ENCODE assay signal across 25 cellular contexts in genomic region chr13:70390064-70390463, GRCh38.
DNase-seq lines count a peak whose midpoint lies in the region; ATAC-seq and TF ChIP-seq lines count a peak whose summit lies in the region.
"Had no signal": no experiment of that assay in that cellular context is flagged by ENCODE, and none has a peak within 500 bp of the region (broad histone marks: within the 10 kb centered on the region; RNA-seq: fewer than 3 reads in every experiment).

No MANE protein-coding gene starts in this region.

- H3K27ac ChIP-seq in C4-2B (peak overlapping the region; percentile 32; the same call in 1 of the 2 replicates), VCaP (peak overlapping the region; percentile 73)
- H3K27ac ChIP-seq: BLaER1 treated with 17β-estradiol and CSF1 and Interleukin-3, amounts not matched to agents 10 nM and 100 nM had no signal

- no peaks in the 10 kb centered on the region for H3K27me3 Mint-ChIP-seq in neural crest cell (ENCODE audit: low read depth)
- no peaks in the 10 kb centered on the region for H3K27me3 Mint-ChIP-seq in stimulated activated memory B cell treated with anti-CD40 and anti-IgM and Interleukin-4, amounts not matched to agents 10 μg/mL and 1 μg/mL and 100 μg/mL, for 72 hours
- H3K27me3 Mint-ChIP-seq: B cell; CD4-positive, alpha-beta memory T cell; CD4-positive, CD25-positive, alpha-beta regulatory T cell; CD8-positive, alpha-beta memory T cell had no signal

- DNase-seq in NCI-H526 treated with DMSO at 0.1 percent for 48 hours (lab: John Stamatoyannopoulos, UW) (peak; percentile 51), NCI-H526 (lab: John Stamatoyannopoulos, UW) (no peak), neural crest cell (ENCODE audit: low read depth, low spot score) (no peak), amniotic stem cell (lab: John Stamatoyannopoulos, UW) (no peak)
- DNase-seq: 8988T; AML-193; CD4-positive, alpha-beta memory T cell; CD4-positive, CD25-positive, alpha-beta regulatory T cell; CD8-positive, alpha-beta memory T cell; COR-L47; DMS 273 treated with DMSO at 0.1 percent for 48 hours; DMS153; DMS53; DMS79; DND-41; EL; GDM1 had no signal

- no peaks in the 10 kb centered on the region for H3K9me3 Mint-ChIP-seq in neural crest cell
- peaks cover 2% of the 10 kb centered on the region for H3K9me3 Mint-ChIP-seq in stimulated activated memory B cell treated with anti-CD40 and anti-IgM and Interleukin-4, amounts not matched to agents 10 μg/mL and 1 μg/mL and 100 μg/mL, for 72 hours

- no peak for ATAC-seq in stimulated activated memory B cell treated with anti-CD40 and anti-IgM and Interleukin-4, amounts not matched to agents 10 μg/mL and 1 μg/mL and 100 μg/mL, for 72 hours
- no peak for ATAC-seq in GM21529 (IDR thresholded peaks at IDR 0.05; ENCODE audit: unreplicated experiment)
- ATAC-seq: GM12878 had no signal

- H3K4me3 Mint-ChIP-seq in neural crest cell = no peak overlapping the region
- no peak overlapping the region for H3K4me3 Mint-ChIP-seq in stimulated activated memory B cell treated with anti-CD40 and anti-IgM and Interleukin-4, amounts not matched to agents 10 μg/mL and 1 μg/mL and 100 μg/mL, for 72 hours
- H3K4me3 Mint-ChIP-seq: B cell; CD14-positive monocyte; CD4-positive, alpha-beta memory T cell; CD4-positive, CD25-positive, alpha-beta regulatory T cell; CD8-positive, alpha-beta memory T cell had no signal

- H3K4me1 Mint-ChIP-seq in neural crest cell = no peaks in the 10 kb centered on the region
- H3K4me1 Mint-ChIP-seq in stimulated activated memory B cell treated with anti-CD40 and anti-IgM and Interleukin-4, amounts not matched to agents 10 μg/mL and 1 μg/mL and 100 μg/mL, for 72 hours = no peaks in the 10 kb centered on the region
- H3K4me1 Mint-ChIP-seq: B cell; CD14-positive monocyte; CD4-positive, alpha-beta memory T cell; CD4-positive, CD25-positive, alpha-beta regulatory T cell; CD8-positive, alpha-beta memory T cell had no signal

- H3K27ac Mint-ChIP-seq in neural crest cell (ENCODE audit: unreplicated experiment) = peak overlapping the region; percentile 43
- H3K27ac Mint-ChIP-seq in stimulated activated memory B cell treated with anti-CD40 and anti-IgM and Interleukin-4, amounts not matched to agents 10 μg/mL and 1 μg/mL and 100 μg/mL, for 72 hours = no peak overlapping the region
- H3K27ac Mint-ChIP-seq: B cell; CD14-positive monocyte; CD4-positive, alpha-beta memory T cell; CD4-positive, CD25-positive, alpha-beta regulatory T cell; CD8-positive, alpha-beta memory T cell had no signal

- no peaks in the 10 kb centered on the region for H3K36me3 Mint-ChIP-seq in neural crest cell (ENCODE audit: low read depth)
- H3K36me3 Mint-ChIP-seq in stimulated activated memory B cell treated with anti-CD40 and anti-IgM and Interleukin-4, amounts not matched to agents 10 μg/mL and 1 μg/mL and 100 μg/mL, for 72 hours = no peaks in the 10 kb centered on the region
- H3K36me3 Mint-ChIP-seq: CD14-positive monocyte; CD4-positive, alpha-beta memory T cell; CD4-positive, CD25-positive, alpha-beta regulatory T cell; CD8-positive, alpha-beta memory T cell had no signal

- TF ChIP-seq CTCF in C4-2B (conservative IDR thresholded peaks at IDR 0.05) = no peak
- TF ChIP-seq CTCF in VCaP (conservative IDR thresholded peaks at IDR 0.05) = no peak
- TF ChIP-seq CTCF in neural crest cell (conservative IDR thresholded peaks at IDR 0.05) = no peak
